20 cellular contexts compared by ENCODE assay signal in the genomic region with DNA sequence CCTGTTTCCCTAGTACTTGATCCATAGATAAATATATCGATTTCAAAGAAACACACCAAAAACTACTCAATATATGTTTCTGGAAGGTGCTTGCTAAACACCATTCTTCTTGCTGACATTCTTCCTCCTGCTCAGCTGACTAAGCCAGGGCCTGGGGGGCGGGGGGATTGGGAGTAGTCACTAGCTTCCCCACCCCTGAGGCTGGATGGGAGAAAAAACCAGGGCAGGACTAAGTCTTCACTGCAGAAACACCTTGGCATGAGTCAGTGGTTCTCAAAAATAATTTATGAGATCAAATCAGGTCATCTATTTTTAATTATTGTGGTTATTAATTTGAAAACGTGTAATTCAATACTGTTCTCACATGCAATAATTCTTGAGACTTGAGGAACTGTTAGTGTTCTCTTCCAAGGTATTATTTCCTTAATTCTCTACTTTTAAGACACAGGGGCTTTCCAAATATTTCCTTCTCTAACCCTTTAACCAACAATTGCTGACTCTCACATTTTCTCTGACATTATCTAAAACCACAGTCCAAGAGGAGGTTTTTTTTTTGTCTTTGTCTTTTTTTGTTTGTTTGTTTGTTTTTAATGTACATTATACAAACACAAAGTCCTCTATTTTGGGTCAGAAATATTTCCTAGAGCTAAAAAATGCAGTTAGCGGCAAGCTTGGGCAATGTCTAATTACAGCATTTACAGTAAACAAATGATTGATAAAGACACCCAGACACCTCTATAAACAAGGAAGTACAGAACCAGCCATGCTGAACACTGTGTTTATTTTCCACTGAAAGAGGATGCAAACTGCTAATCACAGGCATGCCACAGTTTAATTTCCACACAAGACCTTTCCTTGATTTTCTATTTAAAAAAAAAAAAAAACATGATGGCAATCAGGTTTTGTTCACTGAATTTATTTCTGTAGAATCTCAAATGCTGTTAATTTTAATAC.
DNase-seq lines count a peak whose midpoint lies in the region; TF ChIP-seq lines count a peak whose summit lies in the region.
"Had no signal": no experiment of that assay in that cellular context is flagged by ENCODE, and none has a peak within 500 bp of the region (broad histone marks: within the 10 kb centered on the region; RNA-seq: fewer than 3 reads in every experiment).

No MANE protein-coding gene starts in this region.

- peak; percentile 11 for DNase-seq in Caki2 (ENCODE audit: low read depth)
- peak; percentile 8 for DNase-seq in NCI-H226
- peak; percentile 81 for DNase-seq in epithelial cell of esophagus (ENCODE audit: low read depth)
- DNase-seq in renal cortical epithelial cell (ENCODE audit: low read depth), result peak; percentile 37
- no peak for DNase-seq in NCI-H146 (lab: John Stamatoyannopoulos, UW)
- DNase-seq in activated CD4-positive, alpha-beta T cell treated with anti-CD3 and anti-CD28 coated beads for 4 hours, result no peak
- DNase-seq in activated naive CD4-positive, alpha-beta T cell treated with Interleukin-2 at 50 U/mL for 16 hours, result no peak
- DNase-seq: activated CD4-positive, alpha-beta T cell treated with anti-CD3 and anti-CD28 coated beads, Interleukin-2, amount 10 ng/mL, durations not matched to agents 7 days and 5 days; body of pancreas; CD4-positive, alpha-beta memory T cell; colonic mucosa; heart left ventricle; lower lobe of right lung; MG63; NCI-H1436; NCI-H526; occipital lobe; right cardiac atrium; Right ventricle myocardium superior; testis had no signal

- in situ Hi-C loops in Caki2 (cut with HindIII; ENCODE audit: low pct_unique_long_range_greater_than_20kb, low sequenced_read_pairs), result no loop called here

- no peak for TF ChIP-seq CTCF in epithelial cell of esophagus (IDR thresholded peaks at IDR 0.05; ENCODE audit: insufficient read depth, low read depth, low read length, missing control alignments)

- no peak overlapping the region for H3K4me3 ChIP-seq in epithelial cell of esophagus (ENCODE audit: low read length)
- H3K4me3 ChIP-seq: body of pancreas, colonic mucosa, heart left ventricle, lower lobe of right lung, MG63, testis had no signal

Comparison
In these comparisons a context has a peak if more than half of its experiments do, and no peak if none do; other contexts are left out.
1. DNase-seq: peak in Caki2 (single experiment), NCI-H226 (single experiment), epithelial cell of esophagus (single experiment) and renal cortical epithelial cell (single experiment); none in NCI-H146 (single experiment), activated CD4-positive, alpha-beta T cell treated with anti-CD3 and anti-CD28 coated beads for 4 hours (0 of 2) and activated naive CD4-positive, alpha-beta T cell treated with Interleukin-2 at 50 U/mL for 16 hours (single experiment).